ENCODE assay signal across 9 cellular contexts in the genomic region with DNA sequence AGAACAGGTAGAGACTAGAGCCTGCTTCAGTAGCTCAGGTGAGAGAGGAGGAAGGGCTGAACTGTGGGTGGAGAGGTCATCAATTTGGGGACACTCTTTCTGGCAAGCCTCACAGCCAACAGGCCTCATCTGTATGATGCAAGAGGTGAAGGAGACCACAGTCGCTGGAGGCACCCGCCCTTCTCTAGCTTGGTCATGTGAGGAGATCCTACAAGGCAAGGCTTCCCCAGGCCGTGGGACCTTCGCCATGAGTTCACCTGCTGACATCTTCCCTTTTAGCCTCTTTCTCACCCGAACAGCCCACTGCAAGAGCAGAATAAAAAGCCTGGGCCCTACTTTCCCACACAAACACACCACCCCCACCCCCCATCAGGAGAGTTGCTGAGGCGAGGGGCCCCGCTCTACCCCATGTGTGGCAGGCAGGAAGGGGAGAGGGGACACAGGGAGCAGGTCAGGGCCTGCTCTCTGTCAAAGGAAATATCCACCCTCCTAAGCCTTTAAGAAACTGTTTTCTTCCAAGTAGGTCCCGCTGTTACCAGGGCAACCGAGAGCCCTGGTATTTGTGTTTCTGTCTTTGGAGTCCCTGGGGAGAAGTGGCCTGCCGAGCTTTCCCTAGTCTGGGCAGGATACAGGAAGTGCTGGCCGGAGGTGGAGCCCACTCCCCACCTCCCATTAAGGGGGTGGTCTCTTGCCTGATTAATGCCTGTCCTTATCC. TPM values are rescaled to one million over a fixed set of nuclear protein-coding genes. Genes with fewer than 3 reads are reported as not detected.
DNase-seq lines count a peak whose midpoint lies in the region; ATAC-seq lines count a peak whose summit lies in the region.
"Had no signal": no experiment of that assay in that cellular context is flagged by ENCODE, and none has a peak within 500 bp of the region (broad histone marks: within the 10 kb centered on the region; RNA-seq: fewer than 3 reads in every experiment).

No MANE protein-coding gene starts in this region.

- H3K9ac ChIP-seq in iPS-18a (ENCODE audit: low read length): peak overlapping the region; percentile 53

- H3K9me3 ChIP-seq in iPS-18a (ENCODE audit: control insufficient read depth, low read depth, low read length): peaks cover 11% of the 10 kb centered on the region

- H3K27me3 ChIP-seq in H7 (ENCODE audit: control insufficient read depth, insufficient read depth, low read length) (peaks cover under 1% of the 10 kb centered on the region; the same call in 1 of the 2 replicates), iPS-18a (ENCODE audit: control insufficient read depth, insufficient read depth, low read length) (peaks cover 7% of the 10 kb centered on the region)

- H3K27ac ChIP-seq in iPS-18a (ENCODE audit: low read length) (no peak overlapping the region), skin epidermis (peak overlapping the region in 14 of 21 experiments; percentile 17 to 84 (median 39))

- H3K4me3 ChIP-seq in H7 (ENCODE audit: insufficient read depth, low read depth, low read length): no peak overlapping the region
- H3K4me3 ChIP-seq in iPS-18a (ENCODE audit: low read length): no peak overlapping the region
- H3K4me3 ChIP-seq in skin epidermis: no peak overlapping the region

- peak; percentile 67 for DNase-seq in H7
- DNase-seq in amniotic epithelial cell (ENCODE audit: low read depth): peak; percentile 32
- no peak for DNase-seq in kidney tubule cell (ENCODE audit: low spot score)
- DNase-seq: cerebellar nuclear complex had no signal

- ATAC-seq in HG03095 (IDR thresholded peaks at IDR 0.05; ENCODE audit: unreplicated experiment) (no peak), GM18502 (IDR thresholded peaks at IDR 0.05; ENCODE audit: poor library complexity, unreplicated experiment) (no peak), GM18870 (IDR thresholded peaks at IDR 0.05; ENCODE audit: unreplicated experiment) (no peak)

- peaks cover 15% of the 10 kb centered on the region for H3K4me1 ChIP-seq in iPS-18a (ENCODE audit: control insufficient read depth, low read depth, low read length)

- H3K36me3 ChIP-seq in H7 (replicated peaks; ENCODE audit: control insufficient read depth, insufficient read depth, low read length): no peaks in the 10 kb centered on the region
- no peaks in the 10 kb centered on the region for H3K36me3 ChIP-seq in iPS-18a (ENCODE audit: control insufficient read depth, low read depth, low read length)

RNA-seq across cellular contexts. Expression of gene RTL5, which starts 8.1 kb away (rescaled TPM):
- total RNA-seq in H7 (2014; rRNA removed; shearing (Covaris generic)): 1.3 and 1.5 TPM in 2 replicates

RNA-seq across cellular contexts. Expression of gene PIN4, which starts 57.9 kb away (rescaled TPM):
- 26.5 and 28.8 TPM in 2 replicates for total RNA-seq in H7 (2014; rRNA removed; shearing (Covaris generic))
